ENCODE assay signal across 24 cellular contexts in genomic region chr2:169490834-169491233, GRCh38. TPM values are rescaled to one million over a fixed set of nuclear protein-coding genes. Genes with fewer than 3 reads are reported as not detected.
"Had no signal": no experiment of that assay in that cellular context is flagged by ENCODE, and none has a peak within 500 bp of the region (broad histone marks: within the 10 kb centered on the region; RNA-seq: fewer than 3 reads in every experiment).

No MANE protein-coding gene starts in this region.

- H3K4me3 ChIP-seq: coronary artery, dorsolateral prefrontal cortex, esophagus muscularis mucosa, gastroesophageal sphincter, heart left ventricle, hepatocyte, left lung, lower lobe of right lung, mucosa of descending colon had no signal

- H3K4me2 ChIP-seq: hepatocyte had no signal

- FAIRE-seq: endothelial cell of umbilical vein, keratinocyte had no signal

- H3K27me3 Mint-ChIP-seq: naive B cell; naive thymus-derived CD8-positive, alpha-beta T cell had no signal

- H3K9me3 ChIP-seq: esophagus muscularis mucosa, gastroesophageal sphincter, heart left ventricle, left lung, lower lobe of right lung, mucosa of descending colon had no signal

- H3K4me1 Mint-ChIP-seq: immature natural killer cell, mesothelial cell of epicardium, naive B cell had no signal

- DNase-seq: dermis blood vessel endothelial cell; dorsolateral prefrontal cortex; effector CD4-positive, alpha-beta T cell; effector memory CD4-positive, alpha-beta T cell; foreskin keratinocyte; heart left ventricle; hypothalamus; immature natural killer cell; left cardiac atrium; left lung; left ventricle myocardium superior; lower lobe of right lung; mesenchymal stem cell; mucosa of descending colon; naive B cell; naive thymus-derived CD8-positive, alpha-beta T cell had no signal

- H3K27me3 ChIP-seq: dorsolateral prefrontal cortex, esophagus muscularis mucosa, foreskin keratinocyte, gastroesophageal sphincter, heart left ventricle, hepatocyte, left lung had no signal

- H2AFZ ChIP-seq: hepatocyte had no signal

- H3K9me3 Mint-ChIP-seq: immature natural killer cell; naive thymus-derived CD8-positive, alpha-beta T cell had no signal

- H3K4me3 Mint-ChIP-seq: immature natural killer cell; mesothelial cell of epicardium; naive B cell; naive thymus-derived CD8-positive, alpha-beta T cell had no signal

- ATAC-seq: foreskin keratinocyte; gastroesophageal sphincter; heart left ventricle; left cardiac atrium; left lung; left ventricle myocardium superior; lower lobe of right lung; mucosa of descending colon; naive thymus-derived CD8-positive, alpha-beta T cell had no signal

- H3K27ac Mint-ChIP-seq: immature natural killer cell; mesothelial cell of epicardium; naive B cell; naive thymus-derived CD8-positive, alpha-beta T cell had no signal

- H3K27ac ChIP-seq: coronary artery, dorsolateral prefrontal cortex, esophagus muscularis mucosa, foreskin keratinocyte, gastroesophageal sphincter, heart left ventricle, hepatocyte, left lung, lower lobe of right lung had no signal

- H3K79me2 ChIP-seq: hepatocyte had no signal

- H3K36me3 Mint-ChIP-seq: naive B cell had no signal

- H3K4me1 ChIP-seq: esophagus muscularis mucosa, foreskin keratinocyte, gastroesophageal sphincter, heart left ventricle, left lung, lower lobe of right lung had no signal

RNA-seq across cellular contexts. Expression of gene KLHL41, which starts 18.7 kb away (rescaled TPM):
- total RNA-seq: epithelial cell of proximal tubule; naive thymus-derived CD8-positive, alpha-beta T cell had no signal
- polyA plus RNA-seq: immature natural killer cell had no signal
